13 cellular contexts compared by ENCODE assay signal in the genomic region with DNA sequence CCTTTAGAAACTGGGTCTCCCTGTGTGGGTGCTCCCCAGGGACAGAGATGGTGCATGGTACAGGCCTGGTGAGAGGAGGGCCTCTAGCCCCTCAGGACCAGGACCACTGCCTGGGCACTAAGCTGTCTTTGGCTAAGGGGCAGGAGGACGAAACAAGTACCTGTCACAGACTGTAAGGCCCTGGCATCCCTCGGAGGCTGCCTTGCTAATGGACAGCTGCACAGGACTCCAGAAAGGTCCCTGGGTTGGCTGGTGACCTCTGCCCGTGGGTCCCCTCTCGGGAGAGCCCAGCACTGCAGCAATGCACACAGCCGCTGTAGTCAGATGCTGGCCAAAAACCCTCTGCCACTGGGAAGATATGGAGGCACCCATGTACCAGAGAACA. TPM values are rescaled to one million over a fixed set of nuclear protein-coding genes. Genes with fewer than 3 reads are reported as not detected.
DNase-seq lines count a peak whose midpoint lies in the region; ATAC-seq and TF ChIP-seq lines count a peak whose summit lies in the region.
"Had no signal": no experiment of that assay in that cellular context is flagged by ENCODE, and none has a peak within 500 bp of the region (broad histone marks: within the 10 kb centered on the region; RNA-seq: fewer than 3 reads in every experiment).

No MANE protein-coding gene starts in this region.

- 100% methylated on average over 3 of the region's 5 CpGs for WGBS in esophagus muscularis mucosa
- WGBS in ovary, 3 donors: 89 to 96% (median 93%) methylated on average over 5 of the region's 5 CpGs

- no peak for TF ChIP-seq CTCF in left ventricle myocardium inferior (IDR thresholded peaks at IDR 0.05; ENCODE audit: borderline replicate concordance)
- TF ChIP-seq CTCF in esophagus muscularis mucosa (IDR thresholded peaks at IDR 0.05): no peak
- no peak for TF ChIP-seq CTCF in ovary (IDR thresholded peaks at IDR 0.05)

- H3K4me1 ChIP-seq in left ventricle myocardium inferior: peaks cover 69% of the 10 kb centered on the region
- H3K4me1 ChIP-seq in esophagus muscularis mucosa: peaks cover 61 to 97% (median 83%) of the 10 kb centered on the region in 4 donors
- peaks cover 62% of the 10 kb centered on the region for H3K4me1 ChIP-seq in ovary (ENCODE audit: insufficient read depth)

- H3K27ac ChIP-seq in left ventricle myocardium inferior (replicated peaks) (peak overlapping the region; percentile 83), esophagus muscularis mucosa (replicated peaks in 1 of 4) (peak overlapping the region in 3 of 4 donors; percentile 71 to 77 (median 72)), ovary (peak overlapping the region; percentile 57 to 65)

- H3K4me3 ChIP-seq in left ventricle myocardium inferior: no peak overlapping the region
- no peak overlapping the region for H3K4me3 ChIP-seq in esophagus muscularis mucosa
- no peak overlapping the region for H3K4me3 ChIP-seq in ovary
- H3K4me3 ChIP-seq: right lobe of liver had no signal

- ATAC-seq in left cardiac atrium (no peak), GM19397 (IDR thresholded peaks at IDR 0.05; ENCODE audit: unreplicated experiment) (no peak)
- ATAC-seq: activated T-cell treated with anti-CD3 and anti-CD28 coated beads, Interleukin-2, amount 50 U/mL, for 72 hours; natural killer cell treated with Interleukin-12 subunit alpha and Interleukin-12 subunit beta and Interleukin-15 and Interleukin-18, amount 100 ng/mL, for 72 hours; stimulated activated memory B cell treated with anti-CD40 and anti-IgM and Interleukin-4, amounts not matched to agents 10 μg/mL and 1 μg/mL and 100 μg/mL, for 72 hours had no signal

- TF ChIP-seq EP300 in esophagus muscularis mucosa (IDR thresholded peaks at IDR 0.05): no peak
- no peak for TF ChIP-seq EP300 in ovary (IDR thresholded peaks at IDR 0.05)

- H3K27me3 ChIP-seq in left ventricle myocardium inferior (ENCODE audit: low read depth) (no peaks in the 10 kb centered on the region), esophagus muscularis mucosa (no peaks in the 10 kb centered on the region), ovary (no peaks in the 10 kb centered on the region)
- H3K27me3 ChIP-seq: right lobe of liver had no signal

- TF ChIP-seq POLR2A in esophagus muscularis mucosa (IDR thresholded peaks at IDR 0.05; ENCODE audit: low read depth): no peak
- TF ChIP-seq POLR2A in ovary (IDR thresholded peaks at IDR 0.05): no peak

- DNase-seq in left ventricle myocardium inferior (no peak), left cardiac atrium (no peak), esophagus muscularis mucosa (ENCODE audit: extremely low spot score) (no peak), ovary (peak in 3 of 5 donors; percentile 23 to 40 (median 38)), MV-4-11 (lab: John Stamatoyannopoulos, UW) (no peak), GM19238 (ENCODE audit: insufficient read length, low spot score) (no peak), HPDE6-E6E7 (ENCODE audit: extremely low spot score) (no peak)
- DNase-seq: activated CD4-positive, alpha-beta memory T cell treated with anti-CD3 and anti-CD28 coated beads for 36 hours; activated T-cell treated with anti-CD3 and anti-CD28 coated beads, Interleukin-2, amount 50 U/mL, for 72 hours had no signal

- H3K9me3 ChIP-seq in left ventricle myocardium inferior (replicated peaks) (no peaks in the 10 kb centered on the region), esophagus muscularis mucosa (no peaks in the 10 kb centered on the region), ovary (no peaks in the 10 kb centered on the region)
- H3K9me3 ChIP-seq: right lobe of liver had no signal

- H3K36me3 ChIP-seq in left ventricle myocardium inferior (no peaks in the 10 kb centered on the region), esophagus muscularis mucosa (no peaks in the 10 kb centered on the region), ovary (no peaks in the 10 kb centered on the region)
- H3K36me3 ChIP-seq: right lobe of liver had no signal

- intact Hi-C loops in left ventricle myocardium inferior (cut with micrococcal nuclease): no loop called here
- intact Hi-C loops in left cardiac atrium (cut with DNase I): no loop called here
- intact Hi-C loops in esophagus muscularis mucosa (cut with DNase I): loop anchor here (10.0 kb wide), 1 partner anchor 70 kb away; no protein-coding TSS in a partner anchor
- intact Hi-C loops in ovary (cut with DNase I): loop anchor here in 1 of 4 donors (5.0 kb wide), 1 partner anchor 72 kb away; no protein-coding TSS in a partner anchor

RNA-seq across cellular contexts. Expression of gene HS6ST1, which starts 14.3 kb away (rescaled TPM):
- total RNA-seq in left ventricle myocardium inferior (26.7 TPM), left cardiac atrium (10 to 100 TPM; 14.3 to 19.3 TPM), esophagus muscularis mucosa (10 to 100 TPM; 17.4 to 62.2 (median 38.5) TPM), ovary (10 to 100 TPM; 23.7 to 62.5 (median 48.0) TPM)
- 10 to 100 TPM; 12.9 to 45.3 TPM for polyA plus RNA-seq in ovary

Comparison
In these comparisons a context has a peak if more than half of its experiments do, and no peak if none do; other contexts are left out.
1. DNase-seq: peak in ovary (3 of 5); none in left ventricle myocardium inferior (single experiment), left cardiac atrium (single experiment), esophagus muscularis mucosa (single experiment), MV-4-11 (single experiment), GM19238 (single experiment) and HPDE6-E6E7 (single experiment).
2. Peak in every context shown above with its lines, with median percentiles within 50 percentile points of each other: H3K27ac ChIP-seq.